8 cellular contexts compared by ENCODE assay signal in genomic region chr17:50559674-50560184, GRCh38. TPM values are rescaled to one million over a fixed set of nuclear protein-coding genes. Genes with fewer than 3 reads are reported as not detected.
A peak's percentile ranks its signal among the peaks of the same experiment; 100 is the strongest.
DNase-seq lines count a peak whose midpoint lies in the region; ATAC-seq and TF ChIP-seq lines count a peak whose summit lies in the region.

No MANE protein-coding gene starts in this region.

- peaks cover 6 to 9% of the 10 kb centered on the region in 2 donors for H3K36me3 Mint-ChIP-seq in CD14-positive monocyte
- H3K36me3 Mint-ChIP-seq in natural killer cell treated with Interleukin-12 subunit alpha and Interleukin-12 subunit beta and Interleukin-15 and Interleukin-18, amount 100 ng/mL, for 72 hours = no peaks in the 10 kb centered on the region

- H3K4me1 Mint-ChIP-seq in CD14-positive monocyte = peaks cover 22% of the 10 kb centered on the region
- H3K4me1 Mint-ChIP-seq in natural killer cell treated with Interleukin-12 subunit alpha and Interleukin-12 subunit beta and Interleukin-15 and Interleukin-18, amount 100 ng/mL, for 72 hours (ENCODE audit: low read depth in 2 of 2) = peaks cover 0 to 10% of the 10 kb centered on the region in 2 donors

- H3K4me3 Mint-ChIP-seq in CD14-positive monocyte = peak overlapping the region; percentile 70 to 89
- peak overlapping the region; percentile 59 for H3K4me3 Mint-ChIP-seq in natural killer cell treated with Interleukin-12 subunit alpha and Interleukin-12 subunit beta and Interleukin-15 and Interleukin-18, amount 100 ng/mL, for 72 hours

- H3K9me3 Mint-ChIP-seq in CD14-positive monocyte = peaks cover 0 to 18% (median 3%) of the 10 kb centered on the region in 7 donors
- no peaks in the 10 kb centered on the region for H3K9me3 Mint-ChIP-seq in natural killer cell treated with Interleukin-12 subunit alpha and Interleukin-12 subunit beta and Interleukin-15 and Interleukin-18, amount 100 ng/mL, for 72 hours

- DNase-seq in CD14-positive monocyte (ENCODE audit: low spot score) = no peak
- DNase-seq in HEK293T (ENCODE audit: extremely low spot score) = peak; percentile 74
- no peak for DNase-seq in natural killer cell treated with Interleukin-12 subunit alpha and Interleukin-12 subunit beta and Interleukin-15 and Interleukin-18, amount 100 ng/mL, for 72 hours (ENCODE audit: low spot score)
- no peak for DNase-seq in NCI-H1417 (lab: John Stamatoyannopoulos, UW)
- no peak for DNase-seq in activated gamma-delta T cell (lab: John Stamatoyannopoulos, UW)

- ATAC-seq in esophagus mucosa (peak; percentile 19), HG02623 (IDR thresholded peaks at IDR 0.05; ENCODE audit: unreplicated experiment) (no peak)
- ATAC-seq in natural killer cell treated with Interleukin-12 subunit alpha and Interleukin-12 subunit beta and Interleukin-15 and Interleukin-18, amount 100 ng/mL, for 72 hours = peak; percentile 13 to 38

- H3K4me3 ChIP-seq in WI38 (ENCODE audit: low read depth, low read length) = peak overlapping the region; percentile 54

- CTCF ChIA-PET in HEK293T (lab: Yijun Ruan, JAX) = interaction anchor here (0.5 to 2.2 kb wide), 6 partner anchors 8 to 135 kb away, joined by 3 to 6 read pairs (median 4); no protein-coding TSS in a partner anchor

- no peak overlapping the region for H3K27ac Mint-ChIP-seq in CD14-positive monocyte
- H3K27ac Mint-ChIP-seq in natural killer cell treated with Interleukin-12 subunit alpha and Interleukin-12 subunit beta and Interleukin-15 and Interleukin-18, amount 100 ng/mL, for 72 hours = no peak overlapping the region

- no peak for TF ChIP-seq CTCF in CD14-positive monocyte (IDR thresholded peaks at IDR 0.05)
- TF ChIP-seq CTCF in WI38 (IDR thresholded peaks at IDR 0.05; ENCODE audit: low read depth, low read length) = no peak

- intact Hi-C loops in CD14-positive monocyte (cut with micrococcal nuclease) = loop anchor here in 1 of 2 donors (5.0 kb wide), 1 partner anchor 63 kb away; no protein-coding TSS in a partner anchor

- POLR2A ChIA-PET in HEK293T (lab: Yijun Ruan, JAX) = interaction anchor here (0.7 to 1.8 kb wide), 6 partner anchors 9 to 203 kb away, joined by 3 to 6 read pairs (median 4); no protein-coding TSS in a partner anchor

- H3K27me3 Mint-ChIP-seq in CD14-positive monocyte (ENCODE audit: low read depth in 3 of 3) = peaks cover 54 to 82% (median 72%) of the 10 kb centered on the region in 3 donors
- H3K27me3 Mint-ChIP-seq in natural killer cell treated with Interleukin-12 subunit alpha and Interleukin-12 subunit beta and Interleukin-15 and Interleukin-18, amount 100 ng/mL, for 72 hours = peaks cover 16 to 19% of the 10 kb centered on the region in 2 donors

TF ChIP-seq in HEK293T, 16 proteins besides CTCF, POLR2A, EP300 and RAD21:
- no peak for TF ChIP-seq NFRKB (IDR thresholded peaks at IDR 0.05)
- peak; percentile 74 for TF ChIP-seq L3MBTL2 (conservative IDR thresholded peaks at IDR 0.05)

RNA-seq across cellular contexts. Expression of gene CACNA1G, which starts 0.8 kb away (rescaled TPM):
- polyA plus RNA-seq in CD14-positive monocyte = not detected
- 0.08 TPM for total RNA-seq in esophagus mucosa
- not detected for total RNA-seq in natural killer cell treated with Interleukin-12 subunit alpha and Interleukin-12 subunit beta and Interleukin-15 and Interleukin-18, amount 100 ng/mL, for 72 hours

RNA-seq across cellular contexts. Expression of gene SPATA20, which starts 12.8 kb away (rescaled TPM):
- 10 to 100 TPM in 1 of 2 donors, 1 to 10 TPM in 1; 9.3 to 12.2 TPM for polyA plus RNA-seq in CD14-positive monocyte
- total RNA-seq in esophagus mucosa = 16.8 TPM
- total RNA-seq in natural killer cell treated with Interleukin-12 subunit alpha and Interleukin-12 subunit beta and Interleukin-15 and Interleukin-18, amount 100 ng/mL, for 72 hours = 10 to 100 TPM; 15.3 to 25.6 TPM

RNA-seq across cellular contexts. Expression of gene EPN3, which starts 27.2 kb away (rescaled TPM):
- polyA plus RNA-seq in CD14-positive monocyte = not detected
- total RNA-seq in esophagus mucosa = 38.5 TPM
- total RNA-seq in natural killer cell treated with Interleukin-12 subunit alpha and Interleukin-12 subunit beta and Interleukin-15 and Interleukin-18, amount 100 ng/mL, for 72 hours = not detected

RNA-seq across cellular contexts. Expression of gene MYCBPAP, which starts 51.5 kb away (rescaled TPM):
- not detected for polyA plus RNA-seq in CD14-positive monocyte
- total RNA-seq in esophagus mucosa = 0.40 TPM
- 1 to 10 TPM; 1.1 to 2.8 TPM for total RNA-seq in natural killer cell treated with Interleukin-12 subunit alpha and Interleukin-12 subunit beta and Interleukin-15 and Interleukin-18, amount 100 ng/mL, for 72 hours

Comparison
In these comparisons a context has a peak if more than half of its experiments do, and no peak if none do; other contexts are left out.
1. RNA of gene EPN3, which starts 27.2 kb away (total RNA-seq): 38.5 TPM in esophagus mucosa (single experiment); not detected in natural killer cell treated with Interleukin-12 subunit alpha and Interleukin-12 subunit beta and Interleukin-15 and Interleukin-18, amount 100 ng/mL, for 72 hours; every median in the first group is over 10 times any median in the second.